ENCODE assay signal across 20 cellular contexts in genomic region chr1:2445162-2445822, GRCh38. TPM values are rescaled to one million over a fixed set of nuclear protein-coding genes. Genes with fewer than 3 reads are reported as not detected.
A peak's percentile ranks its signal among the peaks of the same experiment; 100 is the strongest.
DNase-seq lines count a peak whose midpoint lies in the region; ATAC-seq and TF ChIP-seq lines count a peak whose summit lies in the region.
"Had no signal": no experiment of that assay in that cellular context is flagged by ENCODE, and none has a peak within 500 bp of the region (broad histone marks: within the 10 kb centered on the region; RNA-seq: fewer than 3 reads in every experiment).

No MANE protein-coding gene starts in this region.

- H4K20me1 ChIP-seq in PC-3 (ENCODE audit: low read length) = no peaks in the 10 kb centered on the region

- peaks cover 18% of the 10 kb centered on the region for H3K27me3 ChIP-seq in PC-3 (ENCODE audit: low read length)

- BruUV-seq in PC-3 (replicated peaks; lab: Mats Ljungman, UMichigan) = no TSS peak

- no peak for ATAC-seq in PC-3
- no peak for ATAC-seq in GM18511 (IDR thresholded peaks at IDR 0.05; ENCODE audit: unreplicated experiment)
- ATAC-seq: HCT116 had no signal

- intact Hi-C loops in PC-3 (cut with micrococcal nuclease) = no loop called here

- H3K79me2 ChIP-seq in PC-3 (ENCODE audit: low read length) = no peaks in the 10 kb centered on the region

- no peaks in the 10 kb centered on the region for H3K9me2 ChIP-seq in PC-3 (replicated peaks; ENCODE audit: low read length)

- H3K4me1 ChIP-seq in PC-3 (ENCODE audit: insufficient read depth, low read length) = peaks cover 10% of the 10 kb centered on the region

- H3K4me1 Mint-ChIP-seq in brain = peaks cover 64% of the 10 kb centered on the region
- peaks cover 10% of the 10 kb centered on the region for H3K4me1 Mint-ChIP-seq in neural crest cell

- peak overlapping the region in 4 of 5 experiments; percentile 22 to 71 (median 60) for H3K4me3 Mint-ChIP-seq in brain
- no peak overlapping the region for H3K4me3 Mint-ChIP-seq in neural crest cell
- H3K4me3 Mint-ChIP-seq: CD8-positive, alpha-beta memory T cell had no signal

- no peak overlapping the region for H3K4me3 ChIP-seq in PC-3 (ENCODE audit: low read length)
- H3K4me3 ChIP-seq: GM23248 had no signal

- H3K9ac ChIP-seq in PC-3 (ENCODE audit: low read length) = no peak overlapping the region
- H3K9ac ChIP-seq: GM23248, KMS-11 had no signal

- H3K36me3 Mint-ChIP-seq in brain (no peaks in the 10 kb centered on the region), neural crest cell (ENCODE audit: low read depth) (no peaks in the 10 kb centered on the region)
- H3K36me3 Mint-ChIP-seq: CD8-positive, alpha-beta memory T cell had no signal

- H3K9me3 Mint-ChIP-seq in brain (peaks cover 0 to 2% (median 0%) of the 10 kb centered on the region in 5 experiments), neural crest cell (no peaks in the 10 kb centered on the region)
- H3K9me3 Mint-ChIP-seq: CD8-positive, alpha-beta memory T cell had no signal

- no peak for TF ChIP-seq CTCF in brain (conservative IDR thresholded peaks at IDR 0.05)
- no peak for TF ChIP-seq CTCF in neural crest cell (conservative IDR thresholded peaks at IDR 0.05)
- no peak for TF ChIP-seq CTCF in PC-3 (conservative IDR thresholded peaks at IDR 0.05; ENCODE audit: low read depth, low read length)

- H3K9me3 ChIP-seq in PC-3 (ENCODE audit: low read length) = no peaks in the 10 kb centered on the region

- H3K27me3 Mint-ChIP-seq in brain (no peaks in the 10 kb centered on the region), neural crest cell (ENCODE audit: low read depth) (peaks cover 30% of the 10 kb centered on the region)

- CTCF ChIA-PET in PC-3 (lab: Charles Lee) = no interaction called here

- H3K27ac ChIP-seq in PC-3 (ENCODE audit: low read length) = no peak overlapping the region
- H3K27ac ChIP-seq: 22Rv1, GM23248, KMS-11 had no signal

- POLR2A ChIA-PET in PC-3 (lab: Charles Lee; ENCODE audit: unreplicated experiment) = no interaction called here

- H3K4me2 ChIP-seq in PC-3 (ENCODE audit: low read length) = no peak overlapping the region
- H3K4me2 ChIP-seq: KMS-11 had no signal

- no peaks in the 10 kb centered on the region for H3K36me3 ChIP-seq in PC-3 (ENCODE audit: low read depth, low read length)

- DNase-seq in DMS 273 (lab: John Stamatoyannopoulos, UW; ENCODE audit: unreplicated experiment) (peak; percentile 46), DMS 273 treated with DMSO at 0.1 percent for 48 hours (lab: John Stamatoyannopoulos, UW) (no peak), neural crest cell (ENCODE audit: low read depth, low spot score) (no peak), PC-3 (no peak), NCI-H2029 (lab: John Stamatoyannopoulos, UW) (no peak)
- no peak for DNase-seq in activated CD4-positive, alpha-beta T cell treated with anti-CD3 and anti-CD28 coated beads, Interleukin-2, amount 50 U/mL, for 48 hours
- DNase-seq: CD8-positive, alpha-beta memory T cell; DND-41; GM23248; NCI-H1048; NCI-H146; NCI-H2081 treated with DMSO at 0.1 percent for 48 hours; NCI-H2227 treated with DMSO at 0.1 percent for 48 hours; OCI-M1 had no signal

- no peak overlapping the region for H2AFZ ChIP-seq in PC-3 (ENCODE audit: low read length)
- H2AFZ ChIP-seq: GM23248 had no signal

- H3F3A ChIP-seq in PC-3 (ENCODE audit: low read length, unreplicated experiment) = no peaks in the 10 kb centered on the region

- H3K27ac Mint-ChIP-seq in brain (peak overlapping the region in 4 of 5 experiments; percentile 66 to 96 (median 81)), neural crest cell (ENCODE audit: unreplicated experiment) (peak overlapping the region; percentile 50)

RNA-seq across cellular contexts. Expression of gene PLCH2, which starts 30.8 kb away (rescaled TPM):
- 5.5 TPM for polyA plus RNA-seq in brain (ENCODE audit: insufficient read depth, low read depth, low replicate concordance)
- total RNA-seq in neural crest cell (0.37 and 0.59 TPM in 2 replicates), PC-3 (2014; rRNA removed) (5.9 and 7.2 TPM in 2 replicates)
- total RNA-seq: GM23248, M059J had no signal
- polyA plus RNA-seq: GM23248 had no signal

RNA-seq across cellular contexts. Expression of gene PEX10, which starts 32.9 kb away (rescaled TPM):
- polyA plus RNA-seq in brain (ENCODE audit: insufficient read depth, low read depth, low replicate concordance) = 39.1 TPM
- total RNA-seq in neural crest cell (31.2 and 31.9 TPM in 2 replicates), PC-3 (2014; rRNA removed) (97.8 and 100 TPM in 2 replicates)

RNA-seq across cellular contexts. Expression of gene RER1, which starts 53.7 kb away (rescaled TPM):
- 122 TPM for polyA plus RNA-seq in brain (ENCODE audit: insufficient read depth, low read depth, low replicate concordance)
- total RNA-seq in neural crest cell (108 and 111 TPM in 2 replicates), PC-3 (2014; rRNA removed) (160 TPM in 2 replicates)

RNA-seq across cellular contexts. Expression of gene MORN1, which starts 53.9 kb away (rescaled TPM):
- 15.4 TPM for polyA plus RNA-seq in brain (ENCODE audit: insufficient read depth, low read depth, low replicate concordance)
- 23.7 and 24.4 TPM in 2 replicates for total RNA-seq in neural crest cell
- 11.2 and 30.5 TPM in 2 replicates for total RNA-seq in PC-3 (2014; rRNA removed)
